ENCODE assay signal across 1 cellular context in genomic region chr22:46071451-46072029, GRCh38.
A peak's percentile ranks its signal among the peaks of the same experiment; 100 is the strongest.
TF ChIP-seq lines count a peak whose summit lies in the region.

No MANE protein-coding gene starts in this region.

TF ChIP-seq in HEK293, 187 proteins besides CTCF, POLR2A, EP300 and RAD21 (continued from another document):
- no peak for TF ChIP-seq INSM2 (tag by site-specific recombination; IDR thresholded peaks at IDR 0.05)
- no peak for TF ChIP-seq ZNF16 (tag by site-specific recombination; IDR thresholded peaks at IDR 0.05; ENCODE audit: low read depth)
- no peak for TF ChIP-seq ZNF837 (tag by site-specific recombination; IDR thresholded peaks at IDR 0.05)
- TF ChIP-seq KLF8 (tag by site-specific recombination; IDR thresholded peaks at IDR 0.05) = peak; percentile 81
- TF ChIP-seq ZNF501 (tag by site-specific recombination; IDR thresholded peaks at IDR 0.05) = no peak
- no peak for TF ChIP-seq ZNF362 (tag by site-specific recombination; IDR thresholded peaks at IDR 0.05)
- TF ChIP-seq ZNF423 (tag by site-specific recombination; IDR thresholded peaks at IDR 0.05) = no peak
- no peak for TF ChIP-seq ZNF670 (tag by site-specific recombination; IDR thresholded peaks at IDR 0.05; ENCODE audit: low read depth)
- TF ChIP-seq GLIS1 (tag by site-specific recombination; IDR thresholded peaks at IDR 0.05) = peak; percentile 58; the same call in 1 of the 2 replicates
- no peak for TF ChIP-seq ZNF311 (tag by site-specific recombination; IDR thresholded peaks at IDR 0.05; ENCODE audit: borderline replicate concordance)
- TF ChIP-seq ZNF600 (tag by site-specific recombination; IDR thresholded peaks at IDR 0.05) = no peak
- no peak for TF ChIP-seq ZSCAN4 (tag by site-specific recombination; IDR thresholded peaks at IDR 0.05)
- TF ChIP-seq BCL11A (tag by site-specific recombination; IDR thresholded peaks at IDR 0.05; ENCODE audit: low read depth) = no peak
- TF ChIP-seq ZNF747 (tag by site-specific recombination; IDR thresholded peaks at IDR 0.05) = no peak
- no peak for TF ChIP-seq ZNF280D (tag by site-specific recombination; IDR thresholded peaks at IDR 0.05)
- TF ChIP-seq ZNF169 (tag by site-specific recombination; IDR thresholded peaks at IDR 0.05) = no peak
- peak; percentile 49; the same call in 1 of the 2 replicates for TF ChIP-seq ZBTB48 (tag by site-specific recombination; IDR thresholded peaks at IDR 0.05)
- no peak for TF ChIP-seq ZNF292 (tag by site-specific recombination; IDR thresholded peaks at IDR 0.05; ENCODE audit: borderline replicate concordance, low read depth)
- peak; percentile 74 for TF ChIP-seq ZFHX2 (tag by site-specific recombination; conservative IDR thresholded peaks at IDR 0.05)
- TF ChIP-seq ZNF658 (tag by site-specific recombination; IDR thresholded peaks at IDR 0.05) = no peak
- no peak for TF ChIP-seq ZNF394 (tag by site-specific recombination; IDR thresholded peaks at IDR 0.05; ENCODE audit: borderline replicate concordance)
- TF ChIP-seq ZNF48 (tag by site-specific recombination; IDR thresholded peaks at IDR 0.05) = no peak
- TF ChIP-seq HIC1 (tag by site-specific recombination; IDR thresholded peaks at IDR 0.05) = peak; percentile 64; the same call in 1 of the 2 replicates
- no peak for TF ChIP-seq ZNF549 (tag by site-specific recombination; IDR thresholded peaks at IDR 0.05)
- TF ChIP-seq ZNF623 (tag by site-specific recombination; IDR thresholded peaks at IDR 0.05) = no peak
- no peak for TF ChIP-seq ZNF621 (tag by site-specific recombination; IDR thresholded peaks at IDR 0.05)
- no peak for TF ChIP-seq GLI2 (tag by site-specific recombination; IDR thresholded peaks at IDR 0.05; ENCODE audit: borderline replicate concordance, low read depth)
- TF ChIP-seq FEZF1 (tag by site-specific recombination; IDR thresholded peaks at IDR 0.05) = no peak; the same call in 1 of the 2 replicates
- TF ChIP-seq ZNF692 (tag by site-specific recombination; IDR thresholded peaks at IDR 0.05) = no peak; the same call in 1 of the 2 replicates
- 0 out of 2 replicates have a peak, but pooled peaks have one; percentile 27 for TF ChIP-seq KLF9 (tag by site-specific recombination; IDR thresholded peaks at IDR 0.05; ENCODE audit: low read depth)
- no peak for TF ChIP-seq ZNF449 (tag by site-specific recombination; IDR thresholded peaks at IDR 0.05)
- no peak for TF ChIP-seq ZNF221 (tag by site-specific recombination; IDR thresholded peaks at IDR 0.05; ENCODE audit: borderline replicate concordance)
- TF ChIP-seq ZNF585B (tag by site-specific recombination; IDR thresholded peaks at IDR 0.05) = no peak
- peak; percentile 68 for TF ChIP-seq ZNF596 (tag by site-specific recombination; IDR thresholded peaks at IDR 0.05)
- no peak for TF ChIP-seq ZNF654 (tag by site-specific recombination; IDR thresholded peaks at IDR 0.05; ENCODE audit: low read depth)
- TF ChIP-seq ZBTB44 (tag by site-specific recombination; IDR thresholded peaks at IDR 0.05) = no peak; the same call in 1 of the 2 replicates
- peak; percentile 47; the same call in 1 of the 2 replicates for TF ChIP-seq GLIS2 (tag by site-specific recombination; IDR thresholded peaks at IDR 0.05)
- no peak for TF ChIP-seq ZNF530 (tag by site-specific recombination; IDR thresholded peaks at IDR 0.05; ENCODE audit: low read depth)
- peak; percentile 12; the same call in 1 of the 2 replicates for TF ChIP-seq ZNF629 (tag by site-specific recombination; IDR thresholded peaks at IDR 0.05)
- no peak for TF ChIP-seq ZNF548 (tag by site-specific recombination; IDR thresholded peaks at IDR 0.05)
- no peak for TF ChIP-seq ZNF274 (IDR thresholded peaks at IDR 0.05; ENCODE audit: low read length)
- TF ChIP-seq ZNF274 (tag by site-specific recombination; IDR thresholded peaks at IDR 0.05; ENCODE audit: borderline replicate concordance) = no peak
- no peak for TF ChIP-seq ZNF114 (tag by site-specific recombination; IDR thresholded peaks at IDR 0.05)
- no peak for TF ChIP-seq SALL2 (tag by site-specific recombination; IDR thresholded peaks at IDR 0.05; ENCODE audit: borderline replicate concordance)
- no peak for TF ChIP-seq KLF16 (tag by site-specific recombination; IDR thresholded peaks at IDR 0.05)
- no peak for TF ChIP-seq GLI4 (tag by site-specific recombination; IDR thresholded peaks at IDR 0.05)
- TF ChIP-seq ATF2 (tag by site-specific recombination; IDR thresholded peaks at IDR 0.05; ENCODE audit: low read depth) = no peak
